Comparison of ENCODE assay signal across 1 cellular context in genomic region chr9:137070906-137071275, GRCh38.
TF ChIP-seq lines count a peak whose summit lies in the region.

No MANE protein-coding gene starts in this region.

TF ChIP-seq in HepG2, 621 proteins besides CTCF, POLR2A, EP300 and RAD21 (continued from another document and continues in another):
- no peak for TF ChIP-seq CREB3 (CRISPR knock-in tag; IDR thresholded peaks at IDR 0.05)
- TF ChIP-seq CC2D1A (CRISPR knock-in tag; IDR thresholded peaks at IDR 0.05) = no peak
- TF ChIP-seq ZNF652 (CRISPR knock-in tag; IDR thresholded peaks at IDR 0.05; ENCODE audit: borderline replicate concordance, low read depth) = no peak
- TF ChIP-seq GPN1 (CRISPR knock-in tag; IDR thresholded peaks at IDR 0.05; ENCODE audit: borderline replicate concordance) = no peak
- TF ChIP-seq AGO1 (IDR thresholded peaks at IDR 0.05; ENCODE audit: low read depth, low read length, poor library complexity, severe bottlenecking) = no peak
- TF ChIP-seq NR2F6 (IDR thresholded peaks at IDR 0.05) = no peak
- TF ChIP-seq NR2F6 (CRISPR knock-in tag; IDR thresholded peaks at IDR 0.05) = no peak
- TF ChIP-seq HMG20B (CRISPR knock-in tag; conservative IDR thresholded peaks at IDR 0.05) = no peak
- no peak for TF ChIP-seq HMGXB3 (CRISPR knock-in tag; IDR thresholded peaks at IDR 0.05; ENCODE audit: borderline replicate concordance)
- no peak for TF ChIP-seq ZNF605 (CRISPR knock-in tag; IDR thresholded peaks at IDR 0.05)
- no peak for TF ChIP-seq KIAA2018 (CRISPR knock-in tag; IDR thresholded peaks at IDR 0.05; ENCODE audit: borderline replicate concordance)
- no peak for TF ChIP-seq LCORL (IDR thresholded peaks at IDR 0.05)
- peak; percentile 62; the same call in 1 of the 2 replicates for TF ChIP-seq LCORL (CRISPR knock-in tag; IDR thresholded peaks at IDR 0.05)
- TF ChIP-seq SIN3A (IDR thresholded peaks at IDR 0.05; ENCODE audit: borderline replicate concordance, low read depth, low read length) = no peak
- no peak for TF ChIP-seq DZIP1 (CRISPR knock-in tag; IDR thresholded peaks at IDR 0.05)
- TF ChIP-seq AGO2 (optimal IDR thresholded peaks at IDR 0.05; ENCODE audit: low read depth, low read length) = no peak
- no peak for TF ChIP-seq BATF2 (CRISPR knock-in tag; IDR thresholded peaks at IDR 0.05)
- no peak for TF ChIP-seq KLF6 (CRISPR knock-in tag; IDR thresholded peaks at IDR 0.05)
- no peak for TF ChIP-seq ZNF775 (CRISPR knock-in tag; IDR thresholded peaks at IDR 0.05; ENCODE audit: borderline replicate concordance)
- no peak for TF ChIP-seq EEA1 (CRISPR knock-in tag; IDR thresholded peaks at IDR 0.05; ENCODE audit: borderline replicate concordance)
- no peak; the same call in 1 of the 2 replicates for TF ChIP-seq TBX2 (CRISPR knock-in tag; IDR thresholded peaks at IDR 0.05; ENCODE audit: borderline replicate concordance)
- TF ChIP-seq BRCA1 (CRISPR knock-in tag; IDR thresholded peaks at IDR 0.05) = no peak
- no peak for TF ChIP-seq ZNF558 (CRISPR knock-in tag; IDR thresholded peaks at IDR 0.05; ENCODE audit: borderline replicate concordance)
- 0 out of 2 replicates have a peak, but pooled peaks have one; percentile 23 for TF ChIP-seq ZNF281 (CRISPR knock-in tag; IDR thresholded peaks at IDR 0.05; ENCODE audit: borderline replicate concordance)
- TF ChIP-seq THRA (CRISPR knock-in tag; IDR thresholded peaks at IDR 0.05; ENCODE audit: borderline replicate concordance) = no peak
- no peak for TF ChIP-seq SRSF1 (optimal IDR thresholded peaks at IDR 0.05; ENCODE audit: low read depth, low read length)
- no peak for TF ChIP-seq TOE1 (CRISPR knock-in tag; IDR thresholded peaks at IDR 0.05)
- no peak for TF ChIP-seq CREM (IDR thresholded peaks at IDR 0.05)
- TF ChIP-seq CREM (CRISPR knock-in tag; IDR thresholded peaks at IDR 0.05) = no peak
- no peak for TF ChIP-seq NFIC (IDR thresholded peaks at IDR 0.05; ENCODE audit: low read length)
- TF ChIP-seq TCF7L2 (IDR thresholded peaks at IDR 0.05; ENCODE audit: low read depth, low read length) = no peak
- no peak for TF ChIP-seq GATAD2A (CRISPR knock-in tag; IDR thresholded peaks at IDR 0.05)
- no peak for TF ChIP-seq ZNF251 (CRISPR knock-in tag; IDR thresholded peaks at IDR 0.05)
- TF ChIP-seq ZSCAN12 (CRISPR knock-in tag; IDR thresholded peaks at IDR 0.05) = no peak
- no peak for TF ChIP-seq CEBPB (IDR thresholded peaks at IDR 0.05; ENCODE audit: borderline replicate concordance, low read depth, low read length)
- no peak for TF ChIP-seq ATF2 (CRISPR knock-in tag; IDR thresholded peaks at IDR 0.05)
